In the genomic region with DNA sequence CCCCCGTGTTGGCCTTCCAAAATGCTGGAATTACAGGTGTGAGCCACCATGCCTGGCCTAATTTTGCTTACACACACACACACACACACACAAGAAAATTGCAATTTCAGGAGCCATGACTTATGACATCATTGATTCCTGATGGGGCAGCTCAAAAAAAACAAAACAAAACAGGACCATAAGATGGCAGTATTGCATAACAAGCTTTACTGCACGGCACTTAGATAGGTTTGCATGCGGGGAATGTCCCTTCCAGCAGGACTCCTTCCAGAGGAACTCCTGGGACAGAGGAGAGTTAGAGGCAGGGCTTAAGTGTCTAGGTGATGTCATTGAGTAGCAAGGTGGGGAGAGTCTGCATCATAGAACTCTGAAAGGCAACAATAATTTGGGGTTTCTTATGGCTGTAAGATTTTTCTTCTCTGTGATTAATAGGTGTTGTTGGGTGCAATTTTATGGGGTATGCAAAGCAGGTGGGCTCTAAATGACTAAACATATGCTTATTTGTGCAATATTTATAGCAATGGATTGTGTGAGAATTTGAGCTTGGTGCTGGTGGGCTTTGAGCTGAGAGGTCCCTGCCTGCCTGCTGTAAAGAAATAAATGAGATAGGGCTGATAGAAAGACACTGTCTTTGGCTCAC, we compare ENCODE assay signal across 8 cellular contexts. TPM values are rescaled to one million over a fixed set of nuclear protein-coding genes. Genes with fewer than 3 reads are reported as not detected.
A peak's percentile ranks its signal among the peaks of the same experiment; 100 is the strongest.
DNase-seq lines count a peak whose midpoint lies in the region; ATAC-seq and TF ChIP-seq lines count a peak whose summit lies in the region.

No MANE protein-coding gene starts in this region.

- POLR2A ChIA-PET in HCT116 (lab: Charles Lee), result interaction anchor here (1.2 to 1.8 kb wide), 2 partner anchors 16 to 79 kb away, joined by 3 to 13 read pairs; no protein-coding TSS in a partner anchor

- no peak for TF ChIP-seq POLR2A in HCT116 (IDR thresholded peaks at IDR 0.05; ENCODE audit: borderline replicate concordance, extremely low read depth, insufficient read depth, insufficient read length)
- no peak for TF ChIP-seq POLR2A in uterus (IDR thresholded peaks at IDR 0.05)

- H3K36me3 ChIP-seq in HCT116 (ENCODE audit: control insufficient read depth in 1 of 2, insufficient read depth in 2 of 2, low read length in 2 of 2), result no peaks in the 10 kb centered on the region
- no peaks in the 10 kb centered on the region for H3K36me3 ChIP-seq in adipocyte (ENCODE audit: control insufficient read depth, insufficient read depth, low read length, severe bottlenecking)
- H3K36me3 ChIP-seq in lung (ENCODE audit: control insufficient read depth in 2 of 2, insufficient read depth in 2 of 2, low read length in 2 of 2), result no peaks in the 10 kb centered on the region
- H3K36me3 ChIP-seq in uterus, result no peaks in the 10 kb centered on the region

- H3K79me2 ChIP-seq in HCT116 (ENCODE audit: insufficient read depth, low read length), result no peaks in the 10 kb centered on the region

- H3K9me3 ChIP-seq in HCT116 (ENCODE audit: control insufficient read depth in 1 of 2, insufficient read depth in 1 of 2, low read depth in 1 of 2, low read length in 2 of 2), result no peaks in the 10 kb centered on the region
- peaks cover 7% of the 10 kb centered on the region for H3K9me3 ChIP-seq in adipocyte (ENCODE audit: control insufficient read depth, low read length)
- H3K9me3 ChIP-seq in lung (ENCODE audit: control insufficient read depth in 2 of 2, insufficient read depth in 1 of 2, low read length in 1 of 2), result peaks cover 0 to 2% of the 10 kb centered on the region in 2 donors
- H3K9me3 ChIP-seq in uterus, result no peaks in the 10 kb centered on the region

- DNase-seq in D341Med (ENCODE audit: low spot score), result peak; percentile 68
- DNase-seq in HCT116 (ENCODE audit: low read depth, low spot score), result peak; percentile 91
- peak; percentile 51 for DNase-seq in NCI-H2227 (lab: John Stamatoyannopoulos, UW; ENCODE audit: unreplicated experiment)
- DNase-seq in adipocyte (ENCODE audit: low read depth), result peak; percentile 41
- no peak for DNase-seq in lung (ENCODE audit: low spot score)
- no peak for DNase-seq in sciatic nerve (ENCODE audit: low spot score)
- no peak for DNase-seq in uterus

- no peak overlapping the region for H3K4me3 ChIP-seq in HCT116 (replicated peaks in 1 of 2; ENCODE audit: low read depth in 1 of 2, low read length in 2 of 2)
- no peak overlapping the region for H3K4me3 ChIP-seq in adipocyte (ENCODE audit: low read length)
- H3K4me3 ChIP-seq in lung, result no peak overlapping the region
- no peak overlapping the region for H3K4me3 ChIP-seq in uterus

- TF ChIP-seq RAD21 in HCT116 (IDR thresholded peaks at IDR 0.05; ENCODE audit: low read depth), result peak; percentile 93

- ATAC-seq in HCT116 (peak; percentile 81), lung (ENCODE audit: insufficient read depth, low FRiP score) (no peak), sciatic nerve (no peak), GM18870 (IDR thresholded peaks at IDR 0.05; ENCODE audit: unreplicated experiment) (no peak)

- intact Hi-C loops in HCT116 (cut with micrococcal nuclease), result loop anchor here (1.0 to 5.0 kb wide), 4 partner anchors 171 to 736 kb away; no protein-coding TSS in a partner anchor
- intact Hi-C loops in sciatic nerve (cut with DNase I), result loop anchor here (5.0 kb wide), 1 partner anchor 79 kb away; no protein-coding TSS in a partner anchor
- intact Hi-C loops in uterus (cut with DNase I; ENCODE audit: low total_unique reads), result loop anchor here (5.0 kb wide), 1 partner anchor 79 kb away; no protein-coding TSS in a partner anchor

- no peak overlapping the region for H3K9ac ChIP-seq in HCT116 (ENCODE audit: low read length)
- no peak overlapping the region for H3K9ac ChIP-seq in adipocyte (ENCODE audit: low read length)

- H4K20me1 ChIP-seq in HCT116 (ENCODE audit: insufficient read depth), result no peaks in the 10 kb centered on the region

- H3K9me2 ChIP-seq in HCT116 (ENCODE audit: insufficient read depth), result no peaks in the 10 kb centered on the region

- RAD21 ChIA-PET in HCT116 (lab: Charles Lee; ENCODE audit: low non-redundant PET in 1 of 2, low total read pairs in 2 of 2, uncharacterized antibody in 2 of 2, unreplicated experiment in 2 of 2), result interaction anchor here (1.0 to 1.9 kb wide), 3 partner anchors 78 to 139 kb away, joined by 3 to 15 read pairs (median 13); no protein-coding TSS in a partner anchor

- peaks cover 6% of the 10 kb centered on the region for H3K27me3 ChIP-seq in HCT116 (ENCODE audit: insufficient read depth, low read length)
- H3K27me3 ChIP-seq in adipocyte (replicated peaks; ENCODE audit: control insufficient read depth, insufficient read depth, low read length), result no peaks in the 10 kb centered on the region
- no peaks in the 10 kb centered on the region for H3K27me3 ChIP-seq in lung (ENCODE audit: control insufficient read depth, insufficient read depth)
- H3K27me3 ChIP-seq in uterus, result no peaks in the 10 kb centered on the region

- peak overlapping the region; percentile 87 for H2AFZ ChIP-seq in HCT116 (ENCODE audit: low read depth, low read length, poor library complexity, severe bottlenecking)

- TF ChIP-seq CTCF in HCT116 (IDR thresholded peaks at IDR 0.05 in 2 of 3, conservative IDR thresholded peaks at IDR 0.05 in 1 of 3; ENCODE audit: borderline replicate concordance in 1 of 3, insufficient read depth in 1 of 3, low read depth in 2 of 3, low read length in 2 of 3) (peak; percentile 33 to 74 (median 66); a peak in 4 of 6 replicates), lung (IDR thresholded peaks at IDR 0.05; ENCODE audit: control extremely low read depth, extremely low read depth) (peak; percentile 14), uterus (IDR thresholded peaks at IDR 0.05) (no peak)

- no TSS peak for BruUV-seq in HCT116 (replicated peaks; lab: Mats Ljungman, UMichigan)

- CTCF ChIA-PET in HCT116 (lab: Charles Lee), result interaction anchor here (0.5 to 2.4 kb wide), 25 partner anchors 11 to 1673 kb away, joined by 3 to 94 read pairs (median 4); a partner anchor contains a TSS

- no peak overlapping the region for H3K4me2 ChIP-seq in HCT116 (ENCODE audit: low read length)

- WGBS in lung, 2 donors, result 33 to 47% methylated on average over 3 of the region's 3 CpGs

- H3K4me1 ChIP-seq in HCT116 (ENCODE audit: control insufficient read depth in 1 of 2, insufficient read depth in 2 of 2, low read length in 2 of 2) (peaks cover 0 to 5% of the 10 kb centered on the region in 2 experiments; a peak in 1 of 4 replicates), adipocyte (ENCODE audit: control insufficient read depth, insufficient read depth, low read length) (no peaks in the 10 kb centered on the region), lung (ENCODE audit: control insufficient read depth in 2 of 2, insufficient read depth in 2 of 2, low read length in 2 of 2) (no peaks in the 10 kb centered on the region), uterus (no peaks in the 10 kb centered on the region)

- H3K27ac ChIP-seq in HCT116 (ENCODE audit: low read depth, low read length) (no peak overlapping the region), lung (ENCODE audit: low read depth in 1 of 2, low read length in 1 of 2) (no peak overlapping the region), uterus (no peak overlapping the region)

TF ChIP-seq in HCT116, 20 proteins besides CTCF, POLR2A, EP300 and RAD21:
- 0 out of 2 replicates have a peak, but pooled peaks have one; percentile 20 for TF ChIP-seq SRF (IDR thresholded peaks at IDR 0.05; ENCODE audit: low read depth)
- TF ChIP-seq CBX3 (IDR thresholded peaks at IDR 0.05; ENCODE audit: low read depth), result peak; percentile 55; the same call in 1 of the 2 replicates
- TF ChIP-seq, protein P1, sequence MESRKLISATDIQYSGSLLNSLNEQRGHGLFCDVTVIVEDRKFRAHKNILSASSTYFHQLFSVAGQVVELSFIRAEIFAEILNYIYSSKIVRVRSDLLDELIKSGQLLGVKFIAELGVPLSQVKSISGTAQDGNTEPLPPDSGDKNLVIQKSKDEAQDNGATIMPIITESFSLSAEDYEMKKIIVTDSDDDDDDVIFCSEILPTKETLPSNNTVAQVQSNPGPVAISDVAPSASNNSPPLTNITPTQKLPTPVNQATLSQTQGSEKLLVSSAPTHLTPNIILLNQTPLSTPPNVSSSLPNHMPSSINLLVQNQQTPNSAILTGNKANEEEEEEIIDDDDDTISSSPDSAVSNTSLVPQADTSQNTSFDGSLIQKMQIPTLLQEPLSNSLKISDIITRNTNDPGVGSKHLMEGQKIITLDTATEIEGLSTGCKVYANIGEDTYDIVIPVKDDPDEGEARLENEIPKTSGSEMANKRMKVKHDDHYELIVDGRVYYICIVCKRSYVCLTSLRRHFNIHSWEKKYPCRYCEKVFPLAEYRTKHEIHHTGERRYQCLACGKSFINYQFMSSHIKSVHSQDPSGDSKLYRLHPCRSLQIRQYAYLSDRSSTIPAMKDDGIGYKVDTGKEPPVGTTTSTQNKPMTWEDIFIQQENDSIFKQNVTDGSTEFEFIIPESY (IDR thresholded peaks at IDR 0.05; ENCODE audit: extremely low read depth, insufficient replicate concordance, low read length), result no peak

RNA-seq across cellular contexts. Expression of a gene that starts 9.0 kb away (rescaled TPM):
- total RNA-seq in HCT116 (2021; ENCODE audit: unreplicated experiment) (0.37 TPM), lung (under 1 TPM in 1 of 2 donors, not detected in 1; 0.12 TPM), sciatic nerve (not detected), uterus (not detected)
- polyA plus RNA-seq in HCT116 (2012), result 0.40 and 0.86 TPM in 2 replicates
- under 1 TPM in 1 of 2 donors, not detected in 1; 0.12 TPM for polyA plus RNA-seq in lung

RNA-seq across cellular contexts. Expression of a gene that starts 16.2 kb away (rescaled TPM):
- total RNA-seq in HCT116 (2021; ENCODE audit: unreplicated experiment) (13.7 TPM), lung (10 to 100 TPM; 22.6 to 54.2 TPM), sciatic nerve (12.7 TPM), uterus (10 to 100 TPM; 10.5 to 77.9 (median 22.8) TPM)
- 9.8 and 9.9 TPM in 2 replicates for polyA plus RNA-seq in HCT116 (2012)
- 10 to 100 TPM; 13.1 to 17.3 TPM for polyA plus RNA-seq in lung

Comparison
In these comparisons a context has a peak if more than half of its experiments do, and no peak if none do; other contexts are left out.
1. DNase-seq: peak in D341Med (single experiment), HCT116 (single experiment), NCI-H2227 (single experiment) and adipocyte (single experiment); none in lung (single experiment), sciatic nerve (single experiment) and uterus (0 of 2).
2. CTCF ChIP-seq: peak in HCT116 (3 of 3) and lung (single experiment); none in uterus (0 of 4).